Comparison of ENCODE assay signal across 14 cellular contexts in the genomic region with DNA sequence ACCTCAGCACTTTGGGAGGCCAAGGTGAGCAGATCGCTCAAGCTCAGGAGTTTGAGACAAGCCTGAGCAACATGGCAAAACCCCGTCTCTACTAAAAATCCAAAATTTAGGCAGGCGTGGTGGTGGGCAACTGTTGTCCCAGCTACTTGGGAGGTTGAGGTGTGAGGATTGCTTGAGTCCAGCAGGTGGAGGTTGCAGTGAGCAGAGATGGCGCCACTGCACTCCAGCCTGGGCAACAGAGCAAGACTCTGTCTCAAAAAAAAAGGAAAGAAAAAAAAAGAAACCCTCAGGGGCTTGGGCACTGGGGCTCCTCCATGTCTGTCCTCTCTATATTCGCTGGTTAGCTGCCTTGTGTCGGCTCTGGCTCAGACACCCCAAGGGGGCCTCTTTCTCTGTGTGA. TPM values are rescaled to one million over a fixed set of nuclear protein-coding genes. Genes with fewer than 3 reads are reported as not detected.
DNase-seq lines count a peak whose midpoint lies in the region; ATAC-seq and TF ChIP-seq lines count a peak whose summit lies in the region.
"Had no signal": no experiment of that assay in that cellular context is flagged by ENCODE, and none has a peak within 500 bp of the region (broad histone marks: within the 10 kb centered on the region; RNA-seq: fewer than 3 reads in every experiment).

No MANE protein-coding gene starts in this region.

- no peak overlapping the region for H3K27ac Mint-ChIP-seq in WTC11
- no peak overlapping the region for H3K27ac Mint-ChIP-seq in osteocyte (ENCODE audit: unreplicated experiment)
- H3K27ac Mint-ChIP-seq: CD4-positive, CD25-positive, alpha-beta regulatory T cell had no signal

- peaks cover 22% of the 10 kb centered on the region for H3K4me1 Mint-ChIP-seq in WTC11
- H3K4me1 Mint-ChIP-seq in osteocyte (ENCODE audit: unreplicated experiment), result peaks cover 2% of the 10 kb centered on the region
- H3K4me1 Mint-ChIP-seq: CD4-positive, CD25-positive, alpha-beta regulatory T cell had no signal

- no peak overlapping the region for H3K4me3 Mint-ChIP-seq in WTC11
- no peak overlapping the region for H3K4me3 Mint-ChIP-seq in osteocyte (ENCODE audit: unreplicated experiment)
- H3K4me3 Mint-ChIP-seq: CD4-positive, CD25-positive, alpha-beta regulatory T cell had no signal

- CTCF ChIA-PET in WTC11 (lab: Charles Lee), result interaction anchor here (0.6 to 1.0 kb wide), 4 partner anchors 11 to 289 kb away, joined by 3 to 5 read pairs (median 3); a partner anchor contains a TSS

- peak; percentile 26 for DNase-seq in cardiac septum (ENCODE audit: low spot score)
- DNase-seq in left cardiac atrium, result no peak
- DNase-seq in WTC11 (ENCODE audit: low spot score), result no peak
- peak; percentile 49 for DNase-seq in osteocyte (ENCODE audit: extremely low spot score, unreplicated experiment)
- no peak for DNase-seq in NCI-H2107 (lab: John Stamatoyannopoulos, UW)
- no peak for DNase-seq in dermis blood vessel endothelial cell
- DNase-seq: ACHN; Calu3; CD4-positive, CD25-positive, alpha-beta regulatory T cell; DMS 273 treated with DMSO at 0.1 percent for 48 hours; HCEC 1CT had no signal

- intact Hi-C loops in cardiac septum (cut with DNase I) (no loop called here), left cardiac atrium (cut with DNase I) (no loop called here)

- TF ChIP-seq CTCF in 22Rv1 (IDR thresholded peaks at IDR 0.05) (0 out of 2 replicates have a peak, but pooled peaks have one; percentile 8), WTC11 (IDR thresholded peaks at IDR 0.05) (no peak), osteocyte (IDR thresholded peaks at IDR 0.05) (no peak)

- H3K9me3 Mint-ChIP-seq in WTC11 (no peaks in the 10 kb centered on the region), osteocyte (ENCODE audit: unreplicated experiment) (no peaks in the 10 kb centered on the region)

- H3K27ac ChIP-seq in 22Rv1, result no peak overlapping the region
- H3K27ac ChIP-seq: BLaER1 treated with 17β-estradiol and CSF1 and Interleukin-3, amounts not matched to agents 10 nM and 100 nM had no signal

- POLR2A ChIA-PET in WTC11 (lab: Charles Lee), result interaction anchor here (1.7 kb wide), 1 partner anchor 11 kb away, joined by 8 read pairs; a partner anchor contains a TSS

- ATAC-seq in left cardiac atrium (no peak), WTC11 (no peak), HG02973 (IDR thresholded peaks at IDR 0.05; ENCODE audit: unreplicated experiment) (no peak)

- H3K36me3 Mint-ChIP-seq in WTC11 (no peaks in the 10 kb centered on the region), osteocyte (ENCODE audit: unreplicated experiment) (no peaks in the 10 kb centered on the region)
- H3K36me3 Mint-ChIP-seq: CD4-positive, CD25-positive, alpha-beta regulatory T cell had no signal

- H3K27me3 Mint-ChIP-seq in WTC11 (ENCODE audit: low read depth), result peaks cover 9% of the 10 kb centered on the region; the same call in 1 of the 2 replicates
- peaks cover 36% of the 10 kb centered on the region for H3K27me3 Mint-ChIP-seq in osteocyte (ENCODE audit: unreplicated experiment)

TF ChIP-seq in WTC11, 78 proteins besides CTCF, POLR2A, EP300 and RAD21:
- TF ChIP-seq ZNF121 (CRISPR knock-in tag; IDR thresholded peaks at IDR 0.05) (peak; percentile 59; the same call in 1 of the 2 replicates), ZNF219 (CRISPR knock-in tag; IDR thresholded peaks at IDR 0.05; ENCODE audit: borderline replicate concordance) (no peak), GABPB1 (CRISPR knock-in tag; IDR thresholded peaks at IDR 0.05) (no peak)

RNA-seq across cellular contexts. Expression of a gene that starts 10.9 kb away (rescaled TPM):
- total RNA-seq in cardiac septum (214 TPM), left cardiac atrium (100 to 1,000 TPM; 115 to 157 TPM), WTC11 (2021) (178 to 186 TPM (median 178 TPM) in 3 replicates), osteocyte (108 and 117 TPM in 2 replicates), dermis blood vessel endothelial cell (106 and 132 TPM in 2 replicates)

Comparison
In these comparisons a context has a peak if more than half of its experiments do, and no peak if none do; other contexts are left out.
1. DNase-seq: peak in cardiac septum (single experiment) and osteocyte (single experiment); none in left cardiac atrium (single experiment), WTC11 (single experiment), NCI-H2107 (single experiment) and dermis blood vessel endothelial cell (single experiment).